Comparison of ENCODE assay signal across 24 cellular contexts in the genomic region with DNA sequence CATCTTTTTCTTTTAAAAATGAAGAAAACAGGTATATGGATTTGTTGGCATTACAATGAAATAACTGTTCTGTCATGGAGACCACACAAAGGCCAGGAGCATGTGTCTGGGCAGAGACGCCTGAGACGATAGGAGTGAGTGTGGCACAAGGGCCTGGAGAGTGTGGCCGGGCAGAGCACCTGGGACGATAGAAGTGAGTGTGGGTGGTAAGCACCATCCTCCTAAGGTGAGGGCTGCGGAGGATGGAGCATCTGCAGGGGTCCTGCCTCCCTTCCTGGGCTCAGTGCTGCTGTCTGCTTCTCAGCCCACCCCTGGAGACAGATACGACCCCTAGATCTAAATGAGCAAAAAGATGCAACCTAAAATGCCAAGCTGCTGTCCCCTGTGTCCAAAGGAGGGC.
DNase-seq lines count a peak whose midpoint lies in the region; ATAC-seq, FAIRE-seq and TF ChIP-seq lines count a peak whose summit lies in the region.
"Had no signal": no experiment of that assay in that cellular context is flagged by ENCODE, and none has a peak within 500 bp of the region (broad histone marks: within the 10 kb centered on the region; RNA-seq: fewer than 3 reads in every experiment).

No MANE protein-coding gene starts in this region.

- H4K91ac ChIP-seq in H1 (replicated peaks; ENCODE audit: insufficient read length, low read length) (peak overlapping the region; percentile 26), trophoblast cell (ENCODE audit: low read depth, low read length) (no peak overlapping the region)

- FAIRE-seq in H1 (lab: Jason Lieb, UNC): no peak
- FAIRE-seq: A549, D721Med, GM12878, GM18507 had no signal

- DNase-seq in GM23338 (ENCODE audit: low spot score) (no peak), H1 (ENCODE audit: low read depth in 1 of 2, low spot score in 2 of 2) (no peak), trophoblast cell (no peak), glomerular visceral epithelial cell (ENCODE audit: extremely low spot score) (no peak)
- DNase-seq in stimulated activated naive CD8-positive, alpha-beta T cell treated with anti-CD3 and anti-CD28 coated beads, Interleukin-15, amount 100 ng/mL, for 72 hours: no peak
- DNase-seq: 8988T; ACHN; AML-193; BE2C; CD4-positive, alpha-beta T cell; CD8-positive, alpha-beta memory T cell; DMS 273 treated with DMSO at 0.1 percent for 48 hours; EL; GDM1 had no signal

- no peak for TF ChIP-seq POLR2A in H1 (IDR thresholded peaks at IDR 0.05; ENCODE audit: control extremely low read depth in 1 of 2, low read depth in 2 of 2, low read length in 2 of 2)

- no peak for TF ChIP-seq RAD21 in H1 (IDR thresholded peaks at IDR 0.05 in 1 of 2, conservative IDR thresholded peaks at IDR 0.05 in 1 of 2; ENCODE audit: low read depth in 2 of 2, low read length in 2 of 2)

- H3K14ac ChIP-seq in H1 (ENCODE audit: insufficient read length) (no peak overlapping the region), trophoblast cell (ENCODE audit: low read length) (no peak overlapping the region)

- H3K4me1 Mint-ChIP-seq in GM23338: peaks cover 25% of the 10 kb centered on the region
- peaks cover 56% of the 10 kb centered on the region for H3K4me1 Mint-ChIP-seq in brain
- no peaks in the 10 kb centered on the region for H3K4me1 Mint-ChIP-seq in stimulated activated naive CD8-positive, alpha-beta T cell treated with anti-CD3 and anti-CD28 coated beads, Interleukin-15, amount 100 ng/mL, for 72 hours
- H3K4me1 Mint-ChIP-seq: CD14-positive monocyte; CD8-positive, alpha-beta memory T cell had no signal

- H2BK5ac ChIP-seq in H1 (ENCODE audit: low read depth, low read length): no peak overlapping the region
- no peak overlapping the region for H2BK5ac ChIP-seq in trophoblast cell (ENCODE audit: low read depth, low read length, poor library complexity)

- H3K36me3 ChIP-seq in GM23338 (ENCODE audit: insufficient read depth): no peaks in the 10 kb centered on the region
- no peaks in the 10 kb centered on the region for H3K36me3 ChIP-seq in H1 (ENCODE audit: control insufficient read depth in 2 of 4, insufficient read depth in 4 of 4, low read length in 3 of 4)
- no peaks in the 10 kb centered on the region for H3K36me3 ChIP-seq in trophoblast cell (ENCODE audit: control insufficient read depth in 1 of 2, insufficient read depth in 2 of 2, low read length in 2 of 2)
- H3K36me3 ChIP-seq: BLaER1 treated with 17β-estradiol and CSF1 and Interleukin-3, amounts not matched to agents 10 nM and 100 nM had no signal

- H2AK5ac ChIP-seq in H1 (ENCODE audit: low read depth, low read length): no peak overlapping the region
- H2AK5ac ChIP-seq in trophoblast cell (ENCODE audit: low read length): no peak overlapping the region

- H4K12ac ChIP-seq in trophoblast cell (ENCODE audit: low read depth, low read length): peak overlapping the region; percentile 73

- H3K4me2 ChIP-seq in GM23338 (peak overlapping the region; percentile 31; the same call in 1 of the 2 replicates), H1 (ENCODE audit: insufficient read depth in 1 of 2, low read depth in 2 of 2, low read length in 2 of 2) (peak overlapping the region in 1 of 2 experiments; percentile 30; a peak in 1 of 4 replicates), trophoblast cell (ENCODE audit: low read length) (no peak overlapping the region)
- H3K4me2 ChIP-seq: A549; BLaER1 treated with 17β-estradiol and CSF1 and Interleukin-3, amounts not matched to agents 10 nM and 100 nM had no signal

- H2AFZ ChIP-seq in GM23338 (no peak overlapping the region; the same call in 1 of the 2 replicates), H1 (ENCODE audit: low read length) (no peak overlapping the region), trophoblast cell (ENCODE audit: insufficient read depth, low read length, poor library complexity) (no peak overlapping the region)

- H3K23ac ChIP-seq in H1 (ENCODE audit: insufficient read length) (no peak overlapping the region), trophoblast cell (ENCODE audit: low read length) (no peak overlapping the region)

- no peak overlapping the region for H3K18ac ChIP-seq in H1 (ENCODE audit: extremely low read depth, low read length)
- no peak overlapping the region for H3K18ac ChIP-seq in trophoblast cell (ENCODE audit: low read length)

- TF ChIP-seq EP300 in H1 (IDR thresholded peaks at IDR 0.05; ENCODE audit: borderline replicate concordance in 1 of 2, low read depth in 2 of 2, low read length in 2 of 2): no peak

- H2BK120ac ChIP-seq in H1 (replicated peaks; ENCODE audit: low read depth, low read length) (peak overlapping the region; percentile 66), trophoblast cell (ENCODE audit: insufficient read depth, low read length, poor library complexity) (no peak overlapping the region)

- H3K4me3 Mint-ChIP-seq in GM23338 (no peak overlapping the region), brain (peak overlapping the region in 2 of 5 experiments; percentile 5 to 36)
- no peak overlapping the region for H3K4me3 Mint-ChIP-seq in stimulated activated naive CD8-positive, alpha-beta T cell treated with anti-CD3 and anti-CD28 coated beads, Interleukin-15, amount 100 ng/mL, for 72 hours
- H3K4me3 Mint-ChIP-seq: CD14-positive monocyte; CD4-positive, alpha-beta T cell; CD8-positive, alpha-beta memory T cell; H9 had no signal

- 70% methylated on average over 6 of the region's 6 CpGs; no CpG with 5 or more reads in 1 of the 2 experiments for WGBS in H1 (ENCODE audit: extremely low coverage in 1 of 2, insufficient coverage in 1 of 2, insufficient read length in 1 of 2, insufficient replicate concordance in 2 of 2, low coverage in 1 of 2, low lambda C conversion rate in 2 of 2, missing lambda C conversion rate in 1 of 2), 2 experiments
- no CpG with 5 or more reads among the region's 6 CpGs for WGBS in trophoblast cell (ENCODE audit: extremely low coverage, insufficient coverage, insufficient read length)

- no peaks in the 10 kb centered on the region for H3F3A ChIP-seq in GM23338 (replicated peaks; ENCODE audit: low read depth)

- no peaks in the 10 kb centered on the region for H3K36me3 Mint-ChIP-seq in GM23338 (ENCODE audit: low read depth)
- no peaks in the 10 kb centered on the region for H3K36me3 Mint-ChIP-seq in brain
- H3K36me3 Mint-ChIP-seq: CD14-positive monocyte; CD8-positive, alpha-beta memory T cell had no signal

- H3K79me1 ChIP-seq in H1 (ENCODE audit: low read depth, low read length) (no peaks in the 10 kb centered on the region), trophoblast cell (ENCODE audit: low read length) (no peaks in the 10 kb centered on the region)

- H3K27ac ChIP-seq in GM23338 (ENCODE audit: low read depth) (no peak overlapping the region), H1 (ENCODE audit: low read depth, low read length) (no peak overlapping the region), trophoblast cell (ENCODE audit: low read depth, low read length) (no peak overlapping the region)
- H3K27ac ChIP-seq: A549; BLaER1 treated with 17β-estradiol and CSF1 and Interleukin-3, amounts not matched to agents 10 nM and 100 nM had no signal

- 0 out of 2 replicates have a peak overlapping the region, but pooled peaks have one; percentile 21 for H2BK20ac ChIP-seq in H1 (ENCODE audit: low read length)

- H3K27me3 Mint-ChIP-seq in GM23338 (ENCODE audit: insufficient read depth, low read depth, poor library complexity) (peaks cover 11% of the 10 kb centered on the region), brain (no peaks in the 10 kb centered on the region)
- H3K27me3 Mint-ChIP-seq in stimulated activated naive CD8-positive, alpha-beta T cell treated with anti-CD3 and anti-CD28 coated beads, Interleukin-15, amount 100 ng/mL, for 72 hours: peaks cover 8% of the 10 kb centered on the region

- H3K23me2 ChIP-seq in H1 (ENCODE audit: low read depth, low read length): no peaks in the 10 kb centered on the region; the same call in 1 of the 2 replicates

- H3K9ac ChIP-seq in H1 (replicated peaks in 1 of 4; ENCODE audit: extremely low read depth in 1 of 4, low read depth in 3 of 4, low read length in 3 of 4) (no peak overlapping the region), trophoblast cell (ENCODE audit: low read length) (no peak overlapping the region)
- H3K9ac ChIP-seq: BLaER1 treated with 17β-estradiol and CSF1 and Interleukin-3, amounts not matched to agents 10 nM and 100 nM had no signal

- H3K9me2 ChIP-seq in GM23338 (ENCODE audit: insufficient read depth): no peaks in the 10 kb centered on the region

- CTCF ChIA-PET in H1 (lab: Charles Lee; ENCODE audit: partially characterized antibody): interaction anchor here (1.0 to 2.0 kb wide), 4 partner anchors 23 to 236 kb away, joined by 3 to 5 read pairs (median 4); no protein-coding TSS in a partner anchor

- ATAC-seq in GM23338 (peak; percentile 63), HG03139 (IDR thresholded peaks at IDR 0.05; ENCODE audit: unreplicated experiment) (no peak)
- no peak for ATAC-seq in stimulated activated naive CD8-positive, alpha-beta T cell treated with anti-CD3 and anti-CD28 coated beads, Interleukin-15, amount 100 ng/mL, for 72 hours
- ATAC-seq: A549, GM12878, HCT116 had no signal

- H2BK15ac ChIP-seq in H1 (ENCODE audit: low read length): no peak overlapping the region

- H3K9me3 ChIP-seq in H1 (ENCODE audit: insufficient read depth in 2 of 2, low read depth in 1 of 2, low read length in 1 of 2): no peaks in the 10 kb centered on the region
- H3K9me3 ChIP-seq in trophoblast cell (ENCODE audit: insufficient read depth, low read depth, low read length): peaks cover 3% of the 10 kb centered on the region
- H3K9me3 ChIP-seq: BE2C; BLaER1 treated with 17β-estradiol and CSF1 and Interleukin-3, amounts not matched to agents 10 nM and 100 nM had no signal

- H3K4me1 ChIP-seq in GM23338 (ENCODE audit: insufficient read depth) (peaks cover 16% of the 10 kb centered on the region), H1 (replicated peaks in 1 of 4; ENCODE audit: control insufficient read depth in 3 of 4, insufficient read depth in 4 of 4, low read length in 3 of 4) (peaks cover 4 to 14% (median 8%) of the 10 kb centered on the region in 4 experiments), trophoblast cell (ENCODE audit: control insufficient read depth in 1 of 2, insufficient read depth in 2 of 2, low read length in 2 of 2) (no peaks in the 10 kb centered on the region)
- H3K4me1 ChIP-seq: A549 had no signal

- H4K5ac ChIP-seq in H1 (ENCODE audit: insufficient read length, low read depth, low read length): no peak overlapping the region

- H4K20me1 ChIP-seq in GM23338 (replicated peaks; ENCODE audit: insufficient read depth) (no peaks in the 10 kb centered on the region), H1 (replicated peaks in 1 of 2; ENCODE audit: control insufficient read depth in 1 of 2, insufficient read depth in 2 of 2, low read length in 2 of 2) (no peaks in the 10 kb centered on the region)
- H4K20me1 ChIP-seq: BLaER1 treated with 17β-estradiol and CSF1 and Interleukin-3, amounts not matched to agents 10 nM and 100 nM had no signal

- no peak overlapping the region for H2BK12ac ChIP-seq in H1 (ENCODE audit: low read depth, low read length)
- H2BK12ac ChIP-seq in trophoblast cell (ENCODE audit: low read length): no peak overlapping the region

- TF ChIP-seq CTCF in GM23338 (conservative IDR thresholded peaks at IDR 0.05; ENCODE audit: low read depth in 2 of 2): no peak
- TF ChIP-seq CTCF in brain (conservative IDR thresholded peaks at IDR 0.05): no peak
- no peak for TF ChIP-seq CTCF in H1 (IDR thresholded peaks at IDR 0.05; ENCODE audit: control extremely low read depth in 1 of 3, insufficient read depth in 1 of 3, low read depth in 1 of 3, low read length in 3 of 3)

- no peak overlapping the region for H3K27ac Mint-ChIP-seq in GM23338
- peak overlapping the region in 4 of 5 experiments; percentile 71 to 96 (median 94) for H3K27ac Mint-ChIP-seq in brain
- H3K27ac Mint-ChIP-seq in stimulated activated naive CD8-positive, alpha-beta T cell treated with anti-CD3 and anti-CD28 coated beads, Interleukin-15, amount 100 ng/mL, for 72 hours: no peak overlapping the region
- H3K27ac Mint-ChIP-seq: CD14-positive monocyte; CD4-positive, alpha-beta T cell; CD8-positive, alpha-beta memory T cell; H9 had no signal

- POLR2A ChIA-PET in H1 (lab: Charles Lee; ENCODE audit: partially characterized antibody): no interaction called here

- no peaks in the 10 kb centered on the region for H3K27me3 ChIP-seq in GM23338 (ENCODE audit: insufficient read depth)
- no peaks in the 10 kb centered on the region for H3K27me3 ChIP-seq in H1 (replicated peaks in 1 of 4; ENCODE audit: control insufficient read depth in 3 of 4, extremely low read depth in 1 of 4, insufficient read depth in 3 of 4, low read length in 3 of 4)
- no peaks in the 10 kb centered on the region for H3K27me3 ChIP-seq in trophoblast cell (ENCODE audit: insufficient read depth, low read length)
- H3K27me3 ChIP-seq: BE2C; BLaER1 treated with 17β-estradiol and CSF1 and Interleukin-3, amounts not matched to agents 10 nM and 100 nM had no signal

- H4K8ac ChIP-seq in H1 (ENCODE audit: extremely low read depth, insufficient read depth, low read length): no peak overlapping the region; the same call in 1 of the 2 replicates
- H4K8ac ChIP-seq in trophoblast cell (ENCODE audit: low read depth, low read length): no peak overlapping the region

- H3K56ac ChIP-seq in H1 (replicated peaks; ENCODE audit: insufficient read length, low read depth, low read length): no peak overlapping the region

- H3K4me3 ChIP-seq in GM23338 (no peak overlapping the region), H1 (ENCODE audit: extremely low read depth in 1 of 4, insufficient read depth in 2 of 4, low read depth in 3 of 4, low read length in 4 of 4) (no peak overlapping the region), trophoblast cell (ENCODE audit: low read depth, low read length) (no peak overlapping the region)
- H3K4me3 ChIP-seq: A549; BLaER1 treated with 17β-estradiol and CSF1 and Interleukin-3, amounts not matched to agents 10 nM and 100 nM; GM12878 had no signal

- H3K4ac ChIP-seq in H1 (replicated peaks; ENCODE audit: insufficient read length, low read depth, low read length): no peak overlapping the region
- no peak overlapping the region for H3K4ac ChIP-seq in trophoblast cell (ENCODE audit: low read depth, low read length)

- H3K9me3 Mint-ChIP-seq in GM23338: no peaks in the 10 kb centered on the region; the same call in 2 of the 3 replicates
- peaks cover 0 to 3% (median 0%) of the 10 kb centered on the region in 5 experiments for H3K9me3 Mint-ChIP-seq in brain
- no peaks in the 10 kb centered on the region for H3K9me3 Mint-ChIP-seq in stimulated activated naive CD8-positive, alpha-beta T cell treated with anti-CD3 and anti-CD28 coated beads, Interleukin-15, amount 100 ng/mL, for 72 hours
- H3K9me3 Mint-ChIP-seq: CD4-positive, alpha-beta T cell; CD8-positive, alpha-beta memory T cell had no signal

- H3K79me2 ChIP-seq in GM23338 (replicated peaks; ENCODE audit: insufficient read depth) (no peaks in the 10 kb centered on the region), H1 (ENCODE audit: control insufficient read depth in 1 of 2, insufficient read depth in 2 of 2, low read length in 2 of 2) (no peaks in the 10 kb centered on the region), trophoblast cell (ENCODE audit: control insufficient read depth, insufficient read depth, low read length, poor library complexity) (no peaks in the 10 kb centered on the region)

Comparison
In these comparisons a context has a peak if more than half of its experiments do, and no peak if none do; other contexts are left out.
1. H3K27ac Mint-ChIP-seq: peak in brain (4 of 5); none in GM23338 (single experiment) and stimulated activated naive CD8-positive, alpha-beta T cell treated with anti-CD3 and anti-CD28 coated beads, Interleukin-15, amount 100 ng/mL, for 72 hours (0 of 2).